8 cellular contexts compared by ENCODE assay signal in the genomic region with DNA sequence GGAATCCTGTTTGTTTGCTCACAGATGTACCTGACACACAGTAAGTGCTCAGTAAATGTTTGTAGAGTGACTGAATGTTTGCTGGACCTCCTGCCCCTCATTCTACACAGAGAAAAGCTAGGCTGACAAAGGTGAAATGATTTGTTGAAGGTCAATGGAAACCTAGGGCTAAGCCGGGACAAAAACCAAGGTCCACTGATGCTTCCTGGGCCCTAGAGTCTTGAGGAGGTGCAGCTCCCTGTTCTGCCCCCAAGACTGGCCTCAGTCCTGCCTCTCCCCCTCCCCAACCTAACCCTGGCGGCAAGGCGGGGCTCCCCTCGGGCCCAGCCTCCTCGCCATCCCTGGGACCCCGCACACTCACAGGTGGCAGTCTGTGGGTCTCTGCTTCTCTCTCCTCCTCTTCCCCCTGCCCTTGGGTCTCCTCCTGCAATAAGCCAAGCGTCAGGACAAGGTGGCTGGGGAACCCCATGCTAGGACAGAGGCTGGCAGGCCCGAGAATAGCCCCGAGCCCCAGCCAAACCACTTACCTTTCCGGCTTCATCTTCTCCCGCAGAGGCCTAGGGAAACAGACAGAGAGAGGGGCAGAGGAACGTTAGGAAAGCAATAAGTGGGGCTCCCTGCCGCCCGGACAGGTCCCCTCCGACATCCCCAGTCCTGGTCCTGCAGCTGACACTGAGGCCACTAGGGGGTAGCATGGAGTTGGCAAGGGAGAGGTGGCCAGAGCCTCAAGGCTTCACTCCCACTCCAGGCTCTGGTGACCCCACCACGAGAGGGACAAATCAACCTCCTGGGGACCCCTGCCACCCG. TPM values are rescaled to one million over a fixed set of nuclear protein-coding genes. Genes with fewer than 3 reads are reported as not detected.
DNase-seq lines count a peak whose midpoint lies in the region; ATAC-seq and TF ChIP-seq lines count a peak whose summit lies in the region.

No MANE protein-coding gene starts in this region.

- TF ChIP-seq CTCF in cardiac fibroblast (IDR thresholded peaks at IDR 0.05; ENCODE audit: low read depth, low read length) = peak; percentile 96

- ATAC-seq in GM21528 (IDR thresholded peaks at IDR 0.05; ENCODE audit: low FRiP score, unreplicated experiment) (peak; percentile 53), left colon (peak; percentile 68), HG03457 (IDR thresholded peaks at IDR 0.05; ENCODE audit: unreplicated experiment) (no peak)

- no peak overlapping the region for H3K4me3 ChIP-seq in cardiac fibroblast (replicated peaks in 1 of 2; ENCODE audit: low read depth in 2 of 2, low read length in 2 of 2)

- intact Hi-C loops in left colon (cut with DNase I, micrococcal nuclease) = loop anchor here in 1 of 2 donors (5.0 kb wide), 1 partner anchor 141 kb away; no protein-coding TSS in a partner anchor

- DNase-seq in Ammon's horn (ENCODE audit: low spot score) (peak; percentile 87), NCI-H2227 (lab: John Stamatoyannopoulos, UW; ENCODE audit: unreplicated experiment) (peak; percentile 83), cardiac fibroblast (ENCODE audit: low read depth in 2 of 2) (peak; percentile 75 to 76), left colon (peak; percentile 65 to 82)
- peak; percentile 50 for DNase-seq in activated CD4-positive, CD25-positive, alpha-beta regulatory T cell treated with anti-CD3 and anti-CD28 coated beads, Interleukin-2, amount 50 U/mL, for 16 hours (ENCODE audit: low read depth, low spot score)
- DNase-seq in stimulated activated CD4-positive, alpha-beta T cell treated with anti-CD3 and anti-CD28 coated beads, Interleukin-2, amount 100 ng/mL, for 48 hours = peak; percentile 77 to 79

RNA-seq across cellular contexts. Expression of a gene that starts 9.3 kb away (rescaled TPM):
- 1 to 10 TPM; 1.3 to 2.9 TPM for total RNA-seq in left colon

RNA-seq across cellular contexts. Expression of a gene that starts 23.0 kb away (rescaled TPM):
- total RNA-seq in left colon = 10 to 100 TPM in 1 of 2 donors, 1 to 10 TPM in 1; 9.7 to 13.3 TPM

RNA-seq across cellular contexts. Expression of a gene that starts 56.7 kb away (rescaled TPM):
- total RNA-seq in left colon = 10 to 100 TPM; 36.5 to 48.1 TPM
